21 cellular contexts compared by ENCODE assay signal in the genomic region with DNA sequence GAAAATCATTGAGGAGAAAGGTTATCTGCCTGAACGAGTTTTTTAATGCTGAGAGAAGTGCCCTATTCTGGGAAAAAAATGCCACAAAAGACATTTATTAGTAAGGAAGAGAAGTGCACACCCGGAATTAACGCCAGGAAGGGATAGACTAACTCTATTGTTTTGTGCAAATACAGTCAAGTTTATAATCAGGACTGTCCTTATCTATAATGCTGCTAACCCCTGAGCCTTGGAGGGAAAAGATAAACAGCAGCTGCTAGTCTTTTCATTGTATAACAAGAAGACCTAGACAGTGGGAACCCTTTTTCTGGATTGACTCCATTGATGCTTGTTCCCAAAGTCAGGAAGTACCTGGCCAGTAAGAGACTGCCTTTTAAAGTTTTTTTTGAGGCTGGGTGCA.
"Had no signal": no experiment of that assay in that cellular context is flagged by ENCODE, and none has a peak within 500 bp of the region (broad histone marks: within the 10 kb centered on the region; RNA-seq: fewer than 3 reads in every experiment).

No MANE protein-coding gene starts in this region.

- H3K36me3 ChIP-seq: transverse colon had no signal

- H3K4me3 ChIP-seq: esophagus muscularis mucosa, gastrocnemius medialis, heart right ventricle, left ventricle myocardium inferior, psoas muscle, sigmoid colon, skin epidermis, thoracic aorta, transverse colon had no signal

- H3K27ac ChIP-seq: epithelial cell of prostate, esophagus muscularis mucosa, gastrocnemius medialis, heart right ventricle, left ventricle myocardium inferior, parathyroid adenoma, psoas muscle, sigmoid colon, skin epidermis, thoracic aorta, transverse colon had no signal

- ATAC-seq: gastrocnemius medialis; heart right ventricle; naive thymus-derived CD4-positive, alpha-beta T cell; psoas muscle; stimulated activated naive B cell treated with anti-CD40 and anti-IgM and Interleukin-4, amounts not matched to agents 10 μg/mL and 1 μg/mL and 100 μg/mL, for 72 hours; stimulated activated naive CD8-positive, alpha-beta T cell treated with anti-CD3 and anti-CD28 coated beads, Interleukin-15, amount 100 ng/mL, for 72 hours had no signal

- H3K9me3 ChIP-seq: esophagus muscularis mucosa, gastrocnemius medialis, heart right ventricle, left ventricle myocardium inferior, psoas muscle, sigmoid colon, thoracic aorta had no signal

- H3K27me3 ChIP-seq: esophagus muscularis mucosa, gastrocnemius medialis, heart right ventricle, sigmoid colon, transverse colon had no signal

- H3K79me2 ChIP-seq: parathyroid adenoma had no signal

- DNase-seq: cortex of kidney; effector memory CD4-positive, alpha-beta T cell; gastrocnemius medialis; heart right ventricle; islet precursor cell; left ventricle myocardium inferior; naive thymus-derived CD4-positive, alpha-beta T cell; nephron progenitor cell; psoas muscle; sigmoid colon; stimulated activated CD4-positive, alpha-beta T cell treated with anti-CD3 and anti-CD28 coated beads, Interleukin-2, amount 100 ng/mL, for 24 hours; stimulated activated CD4-positive, alpha-beta T cell treated with anti-CD3 and anti-CD28 coated beads, Interleukin-4, amount 100 ng/mL, for 4 hours; stimulated activated naive B cell treated with anti-CD40 and anti-IgM and Interleukin-4, amounts not matched to agents 10 μg/mL and 1 μg/mL and 100 μg/mL, for 72 hours; stimulated activated naive CD8-positive, alpha-beta T cell treated with anti-CD3 and anti-CD28 coated beads, Interleukin-15, amount 100 ng/mL, for 72 hours; transverse colon had no signal

- H2AFZ ChIP-seq: parathyroid adenoma had no signal

- H3K9ac ChIP-seq: parathyroid adenoma had no signal

- H3K4me1 ChIP-seq: esophagus muscularis mucosa, gastrocnemius medialis, heart right ventricle, left ventricle myocardium inferior, parathyroid adenoma, psoas muscle, sigmoid colon, transverse colon had no signal

- FAIRE-seq: endometrium had no signal
